11 cellular contexts compared by ENCODE assay signal in genomic region chr3:159989973-159990846, GRCh38. TPM values are rescaled to one million over a fixed set of nuclear protein-coding genes. Genes with fewer than 3 reads are reported as not detected.
DNase-seq lines count a peak whose midpoint lies in the region; ATAC-seq and TF ChIP-seq lines count a peak whose summit lies in the region.
"Had no signal": no experiment of that assay in that cellular context is flagged by ENCODE, and none has a peak within 500 bp of the region (broad histone marks: within the 10 kb centered on the region; RNA-seq: fewer than 3 reads in every experiment).

No MANE protein-coding gene starts in this region.

- no peaks in the 10 kb centered on the region for H3K9me2 ChIP-seq in Loucy (replicated peaks; ENCODE audit: low read depth, low read length)

- H3K27me3 ChIP-seq in Loucy (ENCODE audit: insufficient read depth, low read length, poor library complexity, severe bottlenecking), result no peaks in the 10 kb centered on the region
- H3K27me3 ChIP-seq in endodermal cell (ENCODE audit: control insufficient read depth, insufficient read depth, low read length, poor library complexity, severe bottlenecking), result peaks cover 20% of the 10 kb centered on the region
- H3K27me3 ChIP-seq: body of pancreas had no signal

- no peak overlapping the region for H3K27ac ChIP-seq in endodermal cell (ENCODE audit: low read depth, low read length)

- TF ChIP-seq CTCF in Loucy (conservative IDR thresholded peaks at IDR 0.05; ENCODE audit: low read length) (no peak), endodermal cell (conservative IDR thresholded peaks at IDR 0.05) (peak; percentile 61)

- H3K4me3 ChIP-seq in Loucy (ENCODE audit: low read length, poor library complexity, severe bottlenecking), result no peak overlapping the region
- H3K4me3 ChIP-seq in endodermal cell (ENCODE audit: low read length), result no peak overlapping the region
- H3K4me3 ChIP-seq: body of pancreas had no signal

- DNase-seq in activated T-cell treated with anti-CD3 and anti-CD28 coated beads, Interleukin-2, amount 50 U/mL, for 4 hours, result no peak
- no peak for DNase-seq in activated T-cell treated with anti-CD3 and anti-CD28 coated beads, Interleukin-2, amount 50 U/mL, for 48 hours
- DNase-seq in endodermal cell (peak; percentile 55), sciatic nerve (ENCODE audit: low spot score) (no peak), kidney glomerular epithelial cell (lab: John Stamatoyannopoulos, UW) (no peak)
- DNase-seq: body of pancreas, NCI-H187 had no signal

- peaks cover 2% of the 10 kb centered on the region for H3K27me3 Mint-ChIP-seq in activated T-cell treated with anti-CD3 and anti-CD28 coated beads, Interleukin-2, amount 50 U/mL, for 4 hours (ENCODE audit: low read depth)
- H3K27me3 Mint-ChIP-seq in endodermal cell (ENCODE audit: insufficient read depth), result peaks cover 38% of the 10 kb centered on the region

- no peaks in the 10 kb centered on the region for H3K36me3 Mint-ChIP-seq in activated T-cell treated with anti-CD3 and anti-CD28 coated beads, Interleukin-2, amount 50 U/mL, for 4 hours (ENCODE audit: insufficient read depth)
- H3K36me3 Mint-ChIP-seq in endodermal cell (ENCODE audit: low read depth), result no peaks in the 10 kb centered on the region

- H3K27ac Mint-ChIP-seq in endodermal cell, result no peak overlapping the region

- H3K9me3 ChIP-seq in Loucy (ENCODE audit: insufficient read depth, low read depth, low read length) (no peaks in the 10 kb centered on the region), endodermal cell (ENCODE audit: control insufficient read depth, low read length) (peaks cover 7% of the 10 kb centered on the region)
- H3K9me3 ChIP-seq: body of pancreas had no signal

- no peaks in the 10 kb centered on the region for H3K79me2 ChIP-seq in Loucy (ENCODE audit: insufficient read depth, low read length)

- H4K20me1 ChIP-seq in Loucy (ENCODE audit: insufficient read depth, low read length, poor library complexity, severe bottlenecking), result no peaks in the 10 kb centered on the region

- no peak for ATAC-seq in activated T-cell treated with anti-CD3 and anti-CD28 coated beads, Interleukin-2, amount 50 U/mL, for 4 hours
- ATAC-seq in sciatic nerve, result peak; percentile 24
- no peak for ATAC-seq in GM21619 (IDR thresholded peaks at IDR 0.05; ENCODE audit: unreplicated experiment)
- no peak for ATAC-seq in GM18517 (IDR thresholded peaks at IDR 0.05; ENCODE audit: unreplicated experiment)
- ATAC-seq: body of pancreas had no signal

- peak overlapping the region; percentile 40 for H3K4me3 Mint-ChIP-seq in activated T-cell treated with anti-CD3 and anti-CD28 coated beads, Interleukin-2, amount 50 U/mL, for 4 hours
- H3K4me3 Mint-ChIP-seq in endodermal cell, result no peak overlapping the region

- 86 to 91% methylated on average over 1 to 5 of the region's 5 CpGs for WGBS in endodermal cell (ENCODE audit: insufficient coverage in 1 of 2, insufficient read length in 1 of 2), 2 experiments

- H3F3A ChIP-seq in Loucy (ENCODE audit: low read depth), result no peaks in the 10 kb centered on the region

- H2AFZ ChIP-seq in Loucy (ENCODE audit: low read length), result 0 out of 2 replicates have a peak overlapping the region, but pooled peaks have one; percentile 1

- H3K9ac ChIP-seq in Loucy (ENCODE audit: low read depth, low read length, poor library complexity, severe bottlenecking) (no peak overlapping the region), endodermal cell (ENCODE audit: extremely low read depth, low read length, poor library complexity, severe bottlenecking) (no peak overlapping the region)

- peaks cover 22% of the 10 kb centered on the region for H3K4me1 Mint-ChIP-seq in activated T-cell treated with anti-CD3 and anti-CD28 coated beads, Interleukin-2, amount 50 U/mL, for 4 hours (ENCODE audit: low read depth)
- H3K4me1 Mint-ChIP-seq in endodermal cell, result no peaks in the 10 kb centered on the region

- no peak overlapping the region for H3K4me2 ChIP-seq in Loucy (ENCODE audit: low read depth, low read length, poor library complexity, severe bottlenecking)

- H3K36me3 ChIP-seq in Loucy (ENCODE audit: insufficient read depth, low read length) (no peaks in the 10 kb centered on the region), endodermal cell (ENCODE audit: control insufficient read depth, insufficient read depth, low read length) (no peaks in the 10 kb centered on the region)

- H3K4me1 ChIP-seq in Loucy (ENCODE audit: insufficient read depth, low read length, poor library complexity, severe bottlenecking), result peaks cover 3% of the 10 kb centered on the region
- H3K4me1 ChIP-seq in endodermal cell (ENCODE audit: control insufficient read depth, insufficient read depth, low read length), result no peaks in the 10 kb centered on the region

- intact Hi-C loops in sciatic nerve (cut with DNase I), result loop anchor here (10.0 kb wide), 1 partner anchor 95 kb away; no protein-coding TSS in a partner anchor

- no peaks in the 10 kb centered on the region for H3K9me3 Mint-ChIP-seq in activated T-cell treated with anti-CD3 and anti-CD28 coated beads, Interleukin-2, amount 50 U/mL, for 4 hours
- H3K9me3 Mint-ChIP-seq in endodermal cell, result peaks cover 10% of the 10 kb centered on the region

RNA-seq across cellular contexts. Expression of gene IL12A, which starts 1.6 kb away (rescaled TPM):
- under 1 TPM; 0.22 to 0.45 (median 0.35) TPM for total RNA-seq in activated T-cell treated with anti-CD3 and anti-CD28 coated beads, Interleukin-2, amount 50 U/mL, for 4 hours
- total RNA-seq in endodermal cell (not detected), sciatic nerve (0.53 TPM)
- 0.39 TPM for polyA plus RNA-seq in endodermal cell (2013, experiment 1 of 2)
- 0.29 TPM for polyA plus RNA-seq in endodermal cell (2013, experiment 2 of 2)
- total RNA-seq: activated CD8-positive, alpha-beta memory T cell treated with anti-CD3 and anti-CD28 coated beads for 36 hours had no signal
